Comparison of ENCODE assay signal across 18 cellular contexts in the genomic region with DNA sequence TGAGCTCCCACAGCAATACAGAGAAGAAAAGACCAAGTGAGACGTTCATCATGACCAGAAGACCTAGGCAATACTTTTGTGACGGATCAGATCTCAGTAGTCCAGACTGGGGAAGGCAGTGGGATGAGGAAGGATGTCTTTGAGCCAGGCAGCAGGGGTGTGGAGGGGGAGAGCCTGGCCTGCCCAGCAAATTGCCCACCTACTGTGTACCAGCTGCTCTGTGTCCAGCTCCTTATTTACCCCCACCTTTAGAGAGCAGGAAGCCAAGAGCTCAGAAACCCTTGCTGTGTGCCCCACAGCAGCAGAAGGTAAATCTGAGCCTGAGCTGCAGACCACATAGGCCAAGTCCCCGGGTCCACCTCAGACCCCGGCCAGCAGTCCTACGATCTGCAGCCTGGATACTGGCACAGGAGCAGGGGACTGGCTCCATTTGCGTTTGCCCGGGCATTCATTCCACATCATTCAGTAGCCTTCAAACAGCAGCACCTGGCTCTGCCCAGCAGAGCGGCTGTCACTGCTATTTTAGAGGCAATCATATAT.
A peak's percentile ranks its signal among the peaks of the same experiment; 100 is the strongest.
DNase-seq lines count a peak whose midpoint lies in the region; ATAC-seq and TF ChIP-seq lines count a peak whose summit lies in the region.
"Had no signal": no experiment of that assay in that cellular context is flagged by ENCODE, and none has a peak within 500 bp of the region (broad histone marks: within the 10 kb centered on the region; RNA-seq: fewer than 3 reads in every experiment).

No MANE protein-coding gene starts in this region.

- no peaks in the 10 kb centered on the region for H3K36me3 Mint-ChIP-seq in GM23338 (ENCODE audit: low read depth)
- no peaks in the 10 kb centered on the region for H3K36me3 Mint-ChIP-seq in brain
- no peaks in the 10 kb centered on the region for H3K36me3 Mint-ChIP-seq in nephron (ENCODE audit: low read depth)

- H2AFZ ChIP-seq in GM23338, result no peak overlapping the region

- no peaks in the 10 kb centered on the region for H3K79me2 ChIP-seq in GM23338 (replicated peaks; ENCODE audit: insufficient read depth)

- H3F3A ChIP-seq in GM23338 (replicated peaks; ENCODE audit: low read depth), result no peaks in the 10 kb centered on the region

- H3K4me3 Mint-ChIP-seq in GM23338 (no peak overlapping the region; the same call in 2 of the 3 replicates), brain (no peak overlapping the region), nephron (no peak overlapping the region)
- H3K4me3 Mint-ChIP-seq: CD4-positive, alpha-beta T cell had no signal

- H3K36me3 ChIP-seq in GM23338 (ENCODE audit: insufficient read depth), result 0 out of 2 replicates have a peak, but pooled peaks cover 4% of the 10 kb centered on the region

- peaks cover 7% of the 10 kb centered on the region for H3K27me3 Mint-ChIP-seq in GM23338 (ENCODE audit: insufficient read depth, low read depth, poor library complexity)
- H3K27me3 Mint-ChIP-seq in brain, result peaks cover 5% of the 10 kb centered on the region
- H3K27me3 Mint-ChIP-seq in nephron (ENCODE audit: low read depth), result peaks cover 10% of the 10 kb centered on the region

- peak overlapping the region; percentile 60 for H3K4me2 ChIP-seq in GM23338
- H3K4me2 ChIP-seq: A549 had no signal

- H3K9me2 ChIP-seq in GM23338 (ENCODE audit: insufficient read depth), result 0 out of 2 replicates have a peak, but pooled peaks cover 7% of the 10 kb centered on the region

- peak; percentile 37 for ATAC-seq in GM23338
- ATAC-seq: A549 had no signal

- H3K27ac ChIP-seq in GM23338 (ENCODE audit: low read depth), result no peak overlapping the region
- H3K27ac ChIP-seq: A549 had no signal

- peaks cover 25% of the 10 kb centered on the region for H3K4me1 ChIP-seq in GM23338 (ENCODE audit: insufficient read depth)
- H3K4me1 ChIP-seq: A549 had no signal

- peaks cover 3% of the 10 kb centered on the region; the same call in 2 of the 3 replicates for H3K9me3 Mint-ChIP-seq in GM23338
- H3K9me3 Mint-ChIP-seq in brain, result peaks cover 0 to 7% (median 0%) of the 10 kb centered on the region in 5 experiments
- H3K9me3 Mint-ChIP-seq in nephron, result no peaks in the 10 kb centered on the region
- H3K9me3 Mint-ChIP-seq: CD4-positive, alpha-beta T cell had no signal

- H4K20me1 ChIP-seq in GM23338 (replicated peaks; ENCODE audit: insufficient read depth), result no peaks in the 10 kb centered on the region

- no peak for TF ChIP-seq CTCF in GM23338 (conservative IDR thresholded peaks at IDR 0.05; ENCODE audit: low read depth in 2 of 2)
- TF ChIP-seq CTCF in brain (conservative IDR thresholded peaks at IDR 0.05), result no peak
- TF ChIP-seq CTCF in nephron (IDR thresholded peaks at IDR 0.05; ENCODE audit: unreplicated experiment in 3 of 3), result no peak

- intact Hi-C loops in head of caudate nucleus (cut with DNase I), result no loop called here

- H3K4me1 Mint-ChIP-seq in GM23338, result peaks cover 37% of the 10 kb centered on the region
- H3K4me1 Mint-ChIP-seq in brain, result peaks cover 34% of the 10 kb centered on the region
- peaks cover 53% of the 10 kb centered on the region for H3K4me1 Mint-ChIP-seq in nephron

- H3K4me3 ChIP-seq in GM23338, result no peak overlapping the region
- H3K4me3 ChIP-seq: A549 had no signal

- DNase-seq in COR-L47 (lab: John Stamatoyannopoulos, UW) (peak; percentile 22), GM23338 (ENCODE audit: low spot score) (no peak), T-helper 2 cell (no peak), head of caudate nucleus (no peak), putamen (ENCODE audit: low spot score) (no peak)
- DNase-seq: CD4-positive, alpha-beta T cell; DMS53; EL; KG1; NCI-H1436; NCI-H2029; NCI-H2171 treated with DMSO at 0.1 percent for 48 hours; NCI-H774; RPMI8226; SIG-M5 had no signal

- no peak overlapping the region for H3K27ac Mint-ChIP-seq in GM23338
- peak overlapping the region in 4 of 5 experiments; percentile 27 to 42 (median 32) for H3K27ac Mint-ChIP-seq in brain
- H3K27ac Mint-ChIP-seq in nephron, result peak overlapping the region in 2 of 3 experiments; percentile 32 to 64
- H3K27ac Mint-ChIP-seq: CD4-positive, alpha-beta T cell had no signal

- H3K27me3 ChIP-seq in GM23338 (ENCODE audit: insufficient read depth), result no peaks in the 10 kb centered on the region

TF ChIP-seq in GM23338, 12 proteins besides CTCF, POLR2A, EP300 and RAD21:
- TF ChIP-seq POLR2AphosphoS5 (IDR thresholded peaks at IDR 0.05; ENCODE audit: low read depth), result no peak
- TF ChIP-seq, protein P1, sequence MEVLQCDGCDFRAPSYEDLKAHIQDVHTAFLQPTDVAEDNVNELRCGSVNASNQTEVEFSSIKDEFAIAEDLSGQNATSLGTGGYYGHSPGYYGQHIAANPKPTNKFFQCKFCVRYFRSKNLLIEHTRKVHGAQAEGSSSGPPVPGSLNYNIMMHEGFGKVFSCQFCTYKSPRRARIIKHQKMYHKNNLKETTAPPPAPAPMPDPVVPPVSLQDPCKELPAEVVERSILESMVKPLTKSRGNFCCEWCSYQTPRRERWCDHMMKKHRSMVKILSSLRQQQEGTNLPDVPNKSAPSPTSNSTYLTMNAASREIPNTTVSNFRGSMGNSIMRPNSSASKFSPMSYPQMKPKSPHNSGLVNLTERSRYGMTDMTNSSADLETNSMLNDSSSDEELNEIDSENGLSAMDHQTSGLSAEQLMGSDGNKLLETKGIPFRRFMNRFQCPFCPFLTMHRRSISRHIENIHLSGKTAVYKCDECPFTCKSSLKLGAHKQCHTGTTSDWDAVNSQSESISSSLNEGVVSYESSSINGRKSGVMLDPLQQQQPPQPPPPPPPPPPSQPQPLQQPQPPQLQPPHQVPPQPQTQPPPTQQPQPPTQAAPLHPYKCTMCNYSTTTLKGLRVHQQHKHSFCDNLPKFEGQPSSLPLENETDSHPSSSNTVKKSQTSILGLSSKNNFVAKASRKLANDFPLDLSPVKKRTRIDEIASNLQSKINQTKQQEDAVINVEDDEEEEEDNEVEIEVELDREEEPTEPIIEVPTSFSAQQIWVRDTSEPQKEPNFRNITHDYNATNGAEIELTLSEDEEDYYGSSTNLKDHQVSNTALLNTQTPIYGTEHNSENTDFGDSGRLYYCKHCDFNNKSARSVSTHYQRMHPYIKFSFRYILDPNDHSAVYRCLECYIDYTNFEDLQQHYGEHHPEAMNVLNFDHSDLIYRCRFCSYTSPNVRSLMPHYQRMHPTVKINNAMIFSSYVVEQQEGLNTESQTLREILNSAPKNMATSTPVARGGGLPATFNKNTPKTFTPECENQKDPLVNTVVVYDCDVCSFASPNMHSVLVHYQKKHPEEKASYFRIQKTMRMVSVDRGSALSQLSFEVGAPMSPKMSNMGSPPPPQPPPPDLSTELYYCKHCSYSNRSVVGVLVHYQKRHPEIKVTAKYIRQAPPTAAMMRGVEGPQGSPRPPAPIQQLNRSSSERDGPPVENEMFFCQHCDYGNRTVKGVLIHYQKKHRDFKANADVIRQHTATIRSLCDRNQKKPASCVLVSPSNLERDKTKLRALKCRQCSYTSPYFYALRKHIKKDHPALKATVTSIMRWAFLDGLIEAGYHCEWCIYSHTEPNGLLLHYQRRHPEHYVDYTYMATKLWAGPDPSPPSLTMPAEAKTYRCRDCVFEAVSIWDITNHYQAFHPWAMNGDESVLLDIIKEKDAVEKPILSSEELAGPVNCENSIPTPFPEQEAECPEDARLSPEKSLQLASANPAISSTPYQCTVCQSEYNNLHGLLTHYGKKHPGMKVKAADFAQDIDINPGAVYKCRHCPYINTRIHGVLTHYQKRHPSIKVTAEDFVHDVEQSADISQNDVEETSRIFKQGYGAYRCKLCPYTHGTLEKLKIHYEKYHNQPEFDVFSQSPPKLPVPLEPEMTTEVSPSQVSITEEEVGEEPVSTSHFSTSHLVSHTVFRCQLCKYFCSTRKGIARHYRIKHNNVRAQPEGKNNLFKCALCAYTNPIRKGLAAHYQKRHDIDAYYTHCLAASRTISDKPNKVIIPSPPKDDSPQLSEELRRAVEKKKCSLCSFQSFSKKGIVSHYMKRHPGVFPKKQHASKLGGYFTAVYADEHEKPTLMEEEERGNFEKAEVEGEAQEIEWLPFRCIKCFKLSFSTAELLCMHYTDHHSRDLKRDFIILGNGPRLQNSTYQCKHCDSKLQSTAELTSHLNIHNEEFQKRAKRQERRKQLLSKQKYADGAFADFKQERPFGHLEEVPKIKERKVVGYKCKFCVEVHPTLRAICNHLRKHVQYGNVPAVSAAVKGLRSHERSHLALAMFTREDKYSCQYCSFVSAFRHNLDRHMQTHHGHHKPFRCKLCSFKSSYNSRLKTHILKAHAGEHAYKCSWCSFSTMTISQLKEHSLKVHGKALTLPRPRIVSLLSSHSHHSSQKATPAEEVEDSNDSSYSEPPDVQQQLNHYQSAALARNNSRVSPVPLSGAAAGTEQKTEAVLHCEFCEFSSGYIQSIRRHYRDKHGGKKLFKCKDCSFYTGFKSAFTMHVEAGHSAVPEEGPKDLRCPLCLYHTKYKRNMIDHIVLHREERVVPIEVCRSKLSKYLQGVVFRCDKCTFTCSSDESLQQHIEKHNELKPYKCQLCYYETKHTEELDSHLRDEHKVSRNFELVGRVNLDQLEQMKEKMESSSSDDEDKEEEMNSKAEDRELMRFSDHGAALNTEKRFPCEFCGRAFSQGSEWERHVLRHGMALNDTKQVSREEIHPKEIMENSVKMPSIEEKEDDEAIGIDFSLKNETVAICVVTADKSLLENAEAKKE (CRISPR knock-in tag; IDR thresholded peaks at IDR 0.05), result 0 out of 2 replicates have a peak, but pooled peaks have one; percentile 30
- TF ChIP-seq, protein P2, sequence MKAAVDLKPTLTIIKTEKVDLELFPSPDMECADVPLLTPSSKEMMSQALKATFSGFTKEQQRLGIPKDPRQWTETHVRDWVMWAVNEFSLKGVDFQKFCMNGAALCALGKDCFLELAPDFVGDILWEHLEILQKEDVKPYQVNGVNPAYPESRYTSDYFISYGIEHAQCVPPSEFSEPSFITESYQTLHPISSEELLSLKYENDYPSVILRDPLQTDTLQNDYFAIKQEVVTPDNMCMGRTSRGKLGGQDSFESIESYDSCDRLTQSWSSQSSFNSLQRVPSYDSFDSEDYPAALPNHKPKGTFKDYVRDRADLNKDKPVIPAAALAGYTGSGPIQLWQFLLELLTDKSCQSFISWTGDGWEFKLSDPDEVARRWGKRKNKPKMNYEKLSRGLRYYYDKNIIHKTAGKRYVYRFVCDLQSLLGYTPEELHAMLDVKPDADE (IDR thresholded peaks at IDR 0.05), result no peak
- no peak for TF ChIP-seq NANOG (IDR thresholded peaks at IDR 0.05; ENCODE audit: borderline replicate concordance)
- no peak for TF ChIP-seq ZNF331 (CRISPR knock-in tag; IDR thresholded peaks at IDR 0.05; ENCODE audit: low read depth)
